Comparison of ENCODE assay signal across 8 cellular contexts in genomic region chr7:89002942-89003618, GRCh38.
DNase-seq lines count a peak whose midpoint lies in the region; ATAC-seq and TF ChIP-seq lines count a peak whose summit lies in the region.

No MANE protein-coding gene starts in this region.

- in situ Hi-C loops in brain microvascular endothelial cell (cut with HindIII; ENCODE audit: low pct_ligation_motif_present, low sequenced_read_pairs): no loop called here

- no peaks in the 10 kb centered on the region for H3K27me3 Mint-ChIP-seq in naive B cell

- H3K36me3 Mint-ChIP-seq in naive B cell: no peaks in the 10 kb centered on the region

- peak overlapping the region; percentile 4 to 68 (median 45) for H3K4me3 Mint-ChIP-seq in naive B cell

- no peak for TF ChIP-seq RAD21 in HCT116 (IDR thresholded peaks at IDR 0.05; ENCODE audit: low read depth)

- RAD21 ChIA-PET in HCT116 (lab: Charles Lee; ENCODE audit: low non-redundant PET in 1 of 2, low total read pairs in 2 of 2, uncharacterized antibody in 2 of 2, unreplicated experiment in 2 of 2): no interaction called here

- intact Hi-C loops in HCT116 (cut with micrococcal nuclease) (no loop called here), mucosa of descending colon (cut with DNase I, micrococcal nuclease) (no loop called here), lower leg skin (cut with DNase I; ENCODE audit: low total_unique reads) (no loop called here)

- CTCF ChIA-PET in HCT116 (lab: Charles Lee): no interaction called here

- no peak overlapping the region for H3K4me3 ChIP-seq in HCT116 (replicated peaks in 1 of 2; ENCODE audit: low read depth in 1 of 2, low read length in 2 of 2)
- H3K4me3 ChIP-seq in mucosa of descending colon: no peak overlapping the region
- H3K4me3 ChIP-seq in lower leg skin (ENCODE audit: low read depth, poor library complexity, severe bottlenecking): no peak overlapping the region
- no peak overlapping the region for H3K4me3 ChIP-seq in brain microvascular endothelial cell (ENCODE audit: low read depth, low read length)

- H4K20me1 ChIP-seq in HCT116 (ENCODE audit: insufficient read depth): no peaks in the 10 kb centered on the region

- TF ChIP-seq CTCF in HCT116 (IDR thresholded peaks at IDR 0.05 in 2 of 3, conservative IDR thresholded peaks at IDR 0.05 in 1 of 3; ENCODE audit: borderline replicate concordance in 1 of 3, insufficient read depth in 1 of 3, low read depth in 2 of 3, low read length in 2 of 3) (no peak), mucosa of descending colon (IDR thresholded peaks at IDR 0.05) (no peak), lower leg skin (IDR thresholded peaks at IDR 0.05) (no peak), brain microvascular endothelial cell (IDR thresholded peaks at IDR 0.05; ENCODE audit: low read depth, low read length, missing control alignments) (no peak)

- TF ChIP-seq POLR2A in HCT116 (IDR thresholded peaks at IDR 0.05; ENCODE audit: borderline replicate concordance, extremely low read depth, insufficient read depth, insufficient read length) (no peak), lower leg skin (IDR thresholded peaks at IDR 0.05) (no peak)

- ATAC-seq in GM18861 (IDR thresholded peaks at IDR 0.05; ENCODE audit: unreplicated experiment) (peak; percentile 66), HCT116 (no peak), naive B cell (ENCODE audit: low read depth in 2 of 2) (peak in 1 of 2 donors; percentile 41), mucosa of descending colon (no peak)

- no TSS peak for BruUV-seq in HCT116 (replicated peaks; lab: Mats Ljungman, UMichigan)

- POLR2A ChIA-PET in HCT116 (lab: Charles Lee): no interaction called here

- H3K9me3 ChIP-seq in HCT116 (ENCODE audit: control insufficient read depth in 1 of 2, insufficient read depth in 1 of 2, low read depth in 1 of 2, low read length in 2 of 2) (no peaks in the 10 kb centered on the region), mucosa of descending colon (no peaks in the 10 kb centered on the region)

- H3K9me3 Mint-ChIP-seq in naive B cell: no peaks in the 10 kb centered on the region

- H2AFZ ChIP-seq in HCT116 (ENCODE audit: low read depth, low read length, poor library complexity, severe bottlenecking): peak overlapping the region; percentile 17

- H3K27me3 ChIP-seq in HCT116 (ENCODE audit: insufficient read depth, low read length): no peaks in the 10 kb centered on the region
- no peaks in the 10 kb centered on the region for H3K27me3 ChIP-seq in brain microvascular endothelial cell (replicated peaks)

- 27 to 39% methylated on average over 2 of the region's 2 CpGs for WGBS in lower leg skin, 2 donors

- no peak overlapping the region for H3K27ac ChIP-seq in HCT116 (ENCODE audit: low read depth, low read length)
- no peak overlapping the region for H3K27ac ChIP-seq in brain microvascular endothelial cell

- H3K79me2 ChIP-seq in HCT116 (ENCODE audit: insufficient read depth, low read length): no peaks in the 10 kb centered on the region

- no peaks in the 10 kb centered on the region for H3K36me3 ChIP-seq in HCT116 (ENCODE audit: control insufficient read depth in 1 of 2, insufficient read depth in 2 of 2, low read length in 2 of 2)
- H3K36me3 ChIP-seq in mucosa of descending colon (ENCODE audit: low read depth): no peaks in the 10 kb centered on the region
- no peaks in the 10 kb centered on the region for H3K36me3 ChIP-seq in brain microvascular endothelial cell (replicated peaks)

- peak overlapping the region; percentile 25; the same call in 1 of the 2 replicates for H3K4me2 ChIP-seq in HCT116 (ENCODE audit: low read length)

- H3K27ac Mint-ChIP-seq in naive B cell: peak overlapping the region in 2 of 6 donors; percentile 5 to 64

- no peaks in the 10 kb centered on the region for H3K9me2 ChIP-seq in HCT116 (ENCODE audit: insufficient read depth)

- H3K4me1 Mint-ChIP-seq in naive B cell: peaks cover 4 to 13% (median 11%) of the 10 kb centered on the region in 3 donors

- DNase-seq in HCT116 (ENCODE audit: low read depth, low spot score) (no peak), RPMI8226 (peak; percentile 27), naive B cell (no peak), NCI-H2029 treated with DMSO at 0.1 percent for 48 hours (lab: John Stamatoyannopoulos, UW) (no peak), mucosa of descending colon (no peak), lower leg skin (ENCODE audit: low spot score in 2 of 2) (no peak), brain microvascular endothelial cell (no peak)

- no peak overlapping the region for H3K9ac ChIP-seq in HCT116 (ENCODE audit: low read length)

- no peaks in the 10 kb centered on the region for H3K4me1 ChIP-seq in HCT116 (ENCODE audit: control insufficient read depth in 1 of 2, insufficient read depth in 2 of 2, low read length in 2 of 2)
- no peaks in the 10 kb centered on the region for H3K4me1 ChIP-seq in mucosa of descending colon (ENCODE audit: low read depth)

TF ChIP-seq in HCT116, 20 proteins besides CTCF, POLR2A, EP300 and RAD21:
- TF ChIP-seq EZH2phosphoT487 (IDR thresholded peaks at IDR 0.05; ENCODE audit: borderline replicate concordance) (no peak), SIN3A (IDR thresholded peaks at IDR 0.05; ENCODE audit: low read depth) (no peak), EZH2 (IDR thresholded peaks at IDR 0.05) (no peak), MAX (IDR thresholded peaks at IDR 0.05) (no peak), CBX3 (IDR thresholded peaks at IDR 0.05; ENCODE audit: low read depth) (no peak), ZNF274 (IDR thresholded peaks at IDR 0.05; ENCODE audit: low read depth, low read length) (no peak), ATF3 (IDR thresholded peaks at IDR 0.05) (no peak), REST (IDR thresholded peaks at IDR 0.05; ENCODE audit: low read depth) (no peak), ELF1 (IDR thresholded peaks at IDR 0.05; ENCODE audit: borderline replicate concordance, low read depth) (no peak), ZFX (IDR thresholded peaks at IDR 0.05) (no peak), JUND (IDR thresholded peaks at IDR 0.05) (no peak), EGR1 (IDR thresholded peaks at IDR 0.05; ENCODE audit: low read depth) (no peak), CEBPB (IDR thresholded peaks at IDR 0.05; ENCODE audit: low read depth) (no peak), SP1 (IDR thresholded peaks at IDR 0.05; ENCODE audit: low read depth) (no peak), POLR2AphosphoS5 (IDR thresholded peaks at IDR 0.05; ENCODE audit: low read depth, low read length) (no peak), TCF7L2 (IDR thresholded peaks at IDR 0.05; ENCODE audit: borderline replicate concordance, extremely low read depth, insufficient read depth, insufficient read length) (no peak), ZBTB33 (IDR thresholded peaks at IDR 0.05; ENCODE audit: extremely low read depth, insufficient replicate concordance, low read length) (no peak), FOSL1 (IDR thresholded peaks at IDR 0.05; ENCODE audit: low read depth) (no peak)
